In the genomic region with DNA sequence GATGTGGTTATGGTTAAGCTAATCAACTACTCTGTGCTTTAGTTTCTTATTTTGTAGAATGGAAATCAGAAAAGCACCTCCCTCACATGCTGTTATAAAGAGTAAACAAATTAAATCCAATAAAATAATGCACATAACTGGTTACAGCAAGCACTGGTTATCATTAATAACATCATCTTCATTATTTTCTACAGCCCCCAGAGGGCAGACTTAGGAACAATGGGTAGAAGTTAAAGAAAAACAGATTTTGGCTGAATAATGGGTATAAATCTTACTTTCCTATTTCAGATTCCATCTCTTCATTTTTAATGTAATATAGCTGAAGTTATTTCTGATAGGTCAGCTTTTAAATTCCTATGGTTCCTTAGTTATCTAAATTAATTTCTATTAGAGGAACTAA, we compare ENCODE assay signal across 15 cellular contexts.
DNase-seq lines count a peak whose midpoint lies in the region; ATAC-seq and TF ChIP-seq lines count a peak whose summit lies in the region.
"Had no signal": no experiment of that assay in that cellular context is flagged by ENCODE, and none has a peak within 500 bp of the region (broad histone marks: within the 10 kb centered on the region; RNA-seq: fewer than 3 reads in every experiment).

No MANE protein-coding gene starts in this region.

- no peak overlapping the region for H3K4me2 ChIP-seq in H9 (ENCODE audit: insufficient read depth, insufficient read length, low read length)

- TF ChIP-seq CTCF in 22Rv1 (IDR thresholded peaks at IDR 0.05) (peak; percentile 27), H9 (conservative IDR thresholded peaks at IDR 0.05) (peak; percentile 34; the same call in 2 of the 3 replicates), RWPE1 (conservative IDR thresholded peaks at IDR 0.05; ENCODE audit: low read depth) (0 out of 2 replicates have a peak, but pooled peaks have one; percentile 13), fibroblast of the aortic adventitia (IDR thresholded peaks at IDR 0.05; ENCODE audit: insufficient read depth, low read length) (peak; percentile 34)

- H2AK5ac ChIP-seq in H9 (ENCODE audit: insufficient read length, low read length): no peak overlapping the region

- H2BK120ac ChIP-seq in H9 (ENCODE audit: low read depth, low read length, poor library complexity, severe bottlenecking): no peak overlapping the region

- no peak overlapping the region for H2BK20ac ChIP-seq in H9 (ENCODE audit: low read depth, low read length, poor library complexity, severe bottlenecking)

- no peak overlapping the region for H2BK12ac ChIP-seq in H9 (ENCODE audit: insufficient read length, low read depth, low read length)

- no peaks in the 10 kb centered on the region for H3K27me3 ChIP-seq in H9 (ENCODE audit: insufficient read depth, low read length)

- H3K4me1 Mint-ChIP-seq in H9: peaks cover 9 to 11% of the 10 kb centered on the region in 2 experiments; a peak in 3 of 4 replicates
- H3K4me1 Mint-ChIP-seq in activated naive CD4-positive, alpha-beta T cell treated with anti-CD3 and anti-CD28 coated beads, Interleukin-2, amount 10 ng/mL, durations not matched to agents 7 days and 5 days: peaks cover 10% of the 10 kb centered on the region
- H3K4me1 Mint-ChIP-seq: central memory CD8-positive, alpha-beta T cell had no signal

- POLR2A ChIA-PET in RWPE1 (lab: Yijun Ruan, JAX; ENCODE audit: low non-redundant PET): no interaction called here

- H4K5ac ChIP-seq in H9 (ENCODE audit: insufficient read length, low read depth, low read length): no peak overlapping the region

- peaks cover 0 to 6% (median 0%) of the 10 kb centered on the region in 3 experiments; a peak in 2 of 7 replicates for H3K36me3 Mint-ChIP-seq in H9 (ENCODE audit: insufficient read depth in 1 of 3, low read depth in 3 of 3)
- H3K36me3 Mint-ChIP-seq in activated naive CD4-positive, alpha-beta T cell treated with anti-CD3 and anti-CD28 coated beads, Interleukin-2, amount 10 ng/mL, durations not matched to agents 7 days and 5 days: no peaks in the 10 kb centered on the region
- H3K36me3 Mint-ChIP-seq: activated CD4-positive, alpha-beta memory T cell treated with anti-CD3 and anti-CD28 coated beads for 36 hours had no signal

- CTCF ChIA-PET in RWPE1 (lab: Yijun Ruan, JAX): interaction anchor here (0.6 kb wide), 1 partner anchor 155 kb away, joined by 3 read pairs; no protein-coding TSS in a partner anchor
- CTCF ChIA-PET in activated naive CD4-positive, alpha-beta T cell treated with anti-CD3 and anti-CD28 coated beads, Interleukin-2, amount 10 ng/mL, durations not matched to agents 7 days and 5 days (lab: Charles Lee): no interaction called here

- no peak for ATAC-seq in HG02610 (IDR thresholded peaks at IDR 0.05; ENCODE audit: unreplicated experiment)
- ATAC-seq in GM18502 (IDR thresholded peaks at IDR 0.05; ENCODE audit: poor library complexity, unreplicated experiment): no peak
- ATAC-seq in GM19455 (IDR thresholded peaks at IDR 0.05; ENCODE audit: unreplicated experiment): no peak

- H3K56ac ChIP-seq in H9 (ENCODE audit: insufficient read length, low read depth, low read length): no peak overlapping the region

- H3K14ac ChIP-seq in H9 (ENCODE audit: insufficient read depth, low read length): no peak overlapping the region

- H3K27ac ChIP-seq in 22Rv1 (no peak overlapping the region), H9 (ENCODE audit: insufficient read length, low read depth, low read length) (no peak overlapping the region), RWPE1 (no peak overlapping the region)

- H4K20me1 ChIP-seq in H9 (ENCODE audit: control insufficient read depth, insufficient read depth, insufficient read length): no peaks in the 10 kb centered on the region

- H3K9me3 Mint-ChIP-seq in H9: peaks cover 0 to 4% of the 10 kb centered on the region in 2 experiments; a peak in 3 of 5 replicates
- H3K9me3 Mint-ChIP-seq in activated naive CD4-positive, alpha-beta T cell treated with anti-CD3 and anti-CD28 coated beads, Interleukin-2, amount 10 ng/mL, durations not matched to agents 7 days and 5 days: no peaks in the 10 kb centered on the region
- H3K9me3 Mint-ChIP-seq: activated CD4-positive, alpha-beta memory T cell treated with anti-CD3 and anti-CD28 coated beads for 36 hours had no signal

- H3T11ph ChIP-seq in H9 (ENCODE audit: low read length): no peak overlapping the region

- peaks cover 9% of the 10 kb centered on the region for H3K4me1 ChIP-seq in H9 (ENCODE audit: insufficient read depth, low read length)

- no peaks in the 10 kb centered on the region for H3K9me3 ChIP-seq in H9 (ENCODE audit: control insufficient read depth, low read depth, low read length)

- peaks cover 2% of the 10 kb centered on the region; the same call in 1 of the 2 replicates for H3K79me2 ChIP-seq in H9 (ENCODE audit: insufficient read depth, low read length)

- no peak overlapping the region for H3K4me3 Mint-ChIP-seq in H9
- H3K4me3 Mint-ChIP-seq in activated naive CD4-positive, alpha-beta T cell treated with anti-CD3 and anti-CD28 coated beads, Interleukin-2, amount 10 ng/mL, durations not matched to agents 7 days and 5 days: no peak overlapping the region
- H3K4me3 Mint-ChIP-seq: activated CD4-positive, alpha-beta memory T cell treated with anti-CD3 and anti-CD28 coated beads for 36 hours; central memory CD8-positive, alpha-beta T cell had no signal

- H3K27me3 Mint-ChIP-seq in H9 (ENCODE audit: low read depth): no peaks in the 10 kb centered on the region
- H3K27me3 Mint-ChIP-seq in activated naive CD4-positive, alpha-beta T cell treated with anti-CD3 and anti-CD28 coated beads, Interleukin-2, amount 10 ng/mL, durations not matched to agents 7 days and 5 days: peaks cover 11% of the 10 kb centered on the region

- no peak overlapping the region for H3K4ac ChIP-seq in H9 (ENCODE audit: low read depth, low read length)

- H3K23me2 ChIP-seq in H9 (ENCODE audit: insufficient read length, low read depth, low read length, poor library complexity, severe bottlenecking): no peaks in the 10 kb centered on the region

- no peak overlapping the region for H3K27ac Mint-ChIP-seq in H9
- no peak overlapping the region for H3K27ac Mint-ChIP-seq in activated naive CD4-positive, alpha-beta T cell treated with anti-CD3 and anti-CD28 coated beads, Interleukin-2, amount 10 ng/mL, durations not matched to agents 7 days and 5 days
- H3K27ac Mint-ChIP-seq: activated CD4-positive, alpha-beta memory T cell treated with anti-CD3 and anti-CD28 coated beads for 36 hours had no signal

- no peak overlapping the region for H4K8ac ChIP-seq in H9 (replicated peaks; ENCODE audit: insufficient read length, low read depth, low read length)

- DNase-seq in H9 (no peak), RWPE1 (ENCODE audit: low spot score) (no peak), fibroblast of the aortic adventitia (ENCODE audit: low read depth) (peak; percentile 34)
- DNase-seq in activated naive CD4-positive, alpha-beta T cell treated with anti-CD3 and anti-CD28 coated beads, Interleukin-2, amount 10 ng/mL, durations not matched to agents 7 days and 5 days: no peak
- DNase-seq: activated CD4-positive, alpha-beta memory T cell treated with anti-CD3 and anti-CD28 coated beads for 36 hours; activated gamma-delta T cell treated with Interleukin-2 at 50 U/mL for 16 hours; NCI-H1694; NCI-H82; stimulated activated CD4-positive, alpha-beta T cell treated with anti-CD3 and anti-CD28 coated beads, Interleukin-15, amount 100 ng/mL, for 24 hours; stimulated activated CD8-positive, alpha-beta memory T cell treated with anti-CD3 and anti-CD28 coated beads, Interleukin-4, amount 100 ng/mL, for 48 hours had no signal

- H2BK5ac ChIP-seq in H9 (ENCODE audit: insufficient read length, low read length): no peak overlapping the region

- H3K79me1 ChIP-seq in H9 (ENCODE audit: insufficient read depth, low read depth, low read length, poor library complexity, severe bottlenecking): no peaks in the 10 kb centered on the region

- H3K9ac ChIP-seq in H9 (ENCODE audit: extremely low read depth, insufficient read length, low read length): no peak overlapping the region

- H2BK15ac ChIP-seq in H9 (ENCODE audit: low read depth, low read length): no peak overlapping the region

- H4K91ac ChIP-seq in H9 (ENCODE audit: insufficient read length, low read depth, low read length): no peak overlapping the region

- no peak overlapping the region for H2AFZ ChIP-seq in H9 (ENCODE audit: low read length)

- no peak overlapping the region for H3K4me3 ChIP-seq in fibroblast of the aortic adventitia (ENCODE audit: low read depth, low read length)

- H3K23ac ChIP-seq in H9 (ENCODE audit: insufficient read length, low read depth, low read length): no peak overlapping the region

- H3K18ac ChIP-seq in H9 (ENCODE audit: insufficient read length, low read depth, low read length): no peak overlapping the region
